Comparison of ENCODE assay signal across 28 cellular contexts in genomic region chr17:61717352-61717751, GRCh38.
"Had no signal": no experiment of that assay in that cellular context is flagged by ENCODE, and none has a peak within 500 bp of the region (broad histone marks: within the 10 kb centered on the region; RNA-seq: fewer than 3 reads in every experiment).

No MANE protein-coding gene starts in this region.

- H3K27ac ChIP-seq: colonic mucosa, coronary artery, dorsolateral prefrontal cortex, epithelial cell of prostate, esophagus muscularis mucosa, esophagus squamous epithelium, foreskin keratinocyte, gastrocnemius medialis, gastroesophageal sphincter, heart left ventricle, heart right ventricle had no signal

- H3K9me3 ChIP-seq: colonic mucosa, gastrocnemius medialis had no signal

- FAIRE-seq: colon, endometrium, endothelial cell of umbilical vein, frontal cortex had no signal

- DNase-seq: colonic mucosa; cortex of kidney; dermis blood vessel endothelial cell; dorsolateral prefrontal cortex; effector CD4-positive, alpha-beta T cell; effector CD8-positive, alpha-beta T cell; effector memory CD4-positive, alpha-beta T cell; effector memory CD8-positive, alpha-beta T cell; endodermal cell; erythroblast; esophagus squamous epithelium; foreskin fibroblast; foreskin keratinocyte; foreskin melanocyte; gastrocnemius medialis; glutamatergic neuron; head of caudate nucleus; heart left ventricle; heart right ventricle had no signal

- ATAC-seq: effector memory CD8-positive, alpha-beta T cell; esophagus mucosa; foreskin keratinocyte; gastrocnemius medialis; gastroesophageal sphincter; heart left ventricle; heart right ventricle had no signal

- H3K36me3 ChIP-seq: colonic mucosa, esophagus muscularis mucosa, esophagus squamous epithelium, gastrocnemius medialis, gastroesophageal sphincter, heart left ventricle, heart right ventricle had no signal

- H3K4me1 ChIP-seq: colonic mucosa, esophagus muscularis mucosa, esophagus squamous epithelium, foreskin keratinocyte, gastrocnemius medialis, gastroesophageal sphincter, heart left ventricle, heart right ventricle had no signal

- H3K27me3 ChIP-seq: colonic mucosa, dorsolateral prefrontal cortex, esophagus muscularis mucosa, esophagus squamous epithelium, foreskin keratinocyte, gastrocnemius medialis, gastroesophageal sphincter, heart left ventricle, heart right ventricle had no signal

- H3K4me3 ChIP-seq: colonic mucosa, coronary artery, dorsolateral prefrontal cortex, esophagus muscularis mucosa, esophagus squamous epithelium, gastrocnemius medialis, gastroesophageal sphincter, heart left ventricle, heart right ventricle had no signal
